ENCODE assay signal across 8 cellular contexts in the genomic region with DNA sequence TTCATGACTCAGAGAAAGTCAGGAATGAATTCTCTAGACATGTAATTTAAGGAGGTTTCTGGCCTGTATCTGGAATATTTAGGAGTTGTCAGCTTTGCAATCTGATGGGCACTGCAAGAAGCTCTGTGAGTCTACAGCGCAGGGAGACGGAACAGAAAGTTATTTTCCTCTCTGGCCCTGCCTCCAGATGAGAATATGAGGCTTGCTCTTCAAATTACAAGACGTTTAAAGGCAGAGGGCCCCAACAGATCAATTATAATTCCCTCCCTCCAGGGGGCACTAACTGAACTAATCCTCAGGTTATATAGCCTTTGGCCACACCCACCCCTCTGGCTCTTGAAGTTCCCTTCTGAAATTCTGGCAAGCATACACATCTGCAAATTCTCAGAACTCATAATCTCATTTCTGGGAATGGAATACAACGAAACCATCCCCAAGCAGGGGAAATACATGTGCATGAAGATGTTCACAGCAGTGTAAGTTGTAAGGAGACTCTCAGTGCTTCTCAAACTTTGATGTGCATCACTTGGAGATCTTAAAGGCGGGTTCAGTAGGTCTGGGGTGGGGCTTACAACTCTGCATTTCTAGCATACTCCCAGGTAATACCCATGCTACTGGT.
A peak's percentile ranks its signal among the peaks of the same experiment; 100 is the strongest.
DNase-seq lines count a peak whose midpoint lies in the region; ATAC-seq, FAIRE-seq and TF ChIP-seq lines count a peak whose summit lies in the region.

No MANE protein-coding gene starts in this region.

- BruUV-seq in GM12878 (replicated peaks; lab: Mats Ljungman, UMichigan): no TSS peak

- peak; percentile 97 for ATAC-seq in CD8-positive, alpha-beta T cell
- ATAC-seq in GM19328 (IDR thresholded peaks at IDR 0.05; ENCODE audit: unreplicated experiment) (peak; percentile 89), HG03460 (IDR thresholded peaks at IDR 0.05; ENCODE audit: unreplicated experiment) (peak; percentile 89), GM12878 (peak; percentile 93), lower lobe of right lung (peak; percentile 83 to 88), thoracic aorta (ENCODE audit: insufficient number of reproducible peaks, low FRiP score, low read depth) (no peak)

- peak; percentile 66 for TF ChIP-seq RAD21 in GM12878 (IDR thresholded peaks at IDR 0.05; ENCODE audit: insufficient read depth, low read depth, low read length)

- no peak overlapping the region for H3K4me3 Mint-ChIP-seq in CD8-positive, alpha-beta T cell

- no peak for TF ChIP-seq POLR2A in GM12878 (IDR thresholded peaks at IDR 0.05; ENCODE audit: low read depth, low read length)

- peaks cover 5% of the 10 kb centered on the region for H3K4me1 Mint-ChIP-seq in CD8-positive, alpha-beta T cell (ENCODE audit: low read depth)

- no peak overlapping the region for H3K4me2 ChIP-seq in GM12878 (ENCODE audit: control insufficient read depth, insufficient read depth)

- H3K9ac ChIP-seq in GM12878 (ENCODE audit: control insufficient read depth, insufficient read depth, low read length): no peak overlapping the region

- intact Hi-C loops in CD8-positive, alpha-beta T cell (cut with DNase I, micrococcal nuclease): loop anchor here (1.0 to 2.0 kb wide), 3 partner anchors 26 to 407 kb away; no protein-coding TSS in a partner anchor
- intact Hi-C loops in GM12878 (cut with micrococcal nuclease; ENCODE audit: unreplicated experiment) (loop anchor here (10.0 kb wide), 1 partner anchor 262 kb away; no protein-coding TSS in a partner anchor), lower lobe of right lung (cut with DNase I) (no loop called here)

- no peaks in the 10 kb centered on the region for H3K4me1 ChIP-seq in CD8-positive, alpha-beta T cell (ENCODE audit: insufficient read depth, low read length)
- peaks cover 17% of the 10 kb centered on the region for H3K4me1 ChIP-seq in GM12878 (ENCODE audit: control insufficient read depth, insufficient read depth, low read length)
- H3K4me1 ChIP-seq in lower lobe of right lung: peaks cover 11% of the 10 kb centered on the region
- peaks cover 3 to 14% of the 10 kb centered on the region in 2 donors for H3K4me1 ChIP-seq in thoracic aorta (ENCODE audit: control insufficient read depth in 1 of 2, low read depth in 2 of 2)

- peak in 6 of 7 experiments; percentile 21 to 60 (median 48) for DNase-seq in CD8-positive, alpha-beta T cell
- DNase-seq in SW480 (ENCODE audit: low spot score): peak; percentile 33
- no peak for DNase-seq in GM12878 (ENCODE audit: low read depth, low spot score)
- peak; percentile 65 for DNase-seq in lower lobe of right lung
- DNase-seq in thoracic aorta (ENCODE audit: low spot score): no peak
- DNase-seq in NCI-H1694 (lab: John Stamatoyannopoulos, UW): no peak

- peak overlapping the region; percentile 67 for H2AFZ ChIP-seq in GM12878 (ENCODE audit: control insufficient read depth, low read depth, low read length)

- SMC1A ChIA-PET in GM12878 (lab: Charles Lee; ENCODE audit: uncharacterized antibody, unreplicated experiment): interaction anchor here (0.9 to 25.4 kb wide), 11 partner anchors 8 to 404 kb away, joined by 3 to 614 read pairs (median 4); a partner anchor contains a TSS

- H3K27me3 ChIP-seq in CD8-positive, alpha-beta T cell (ENCODE audit: insufficient read depth, low read length): no peaks in the 10 kb centered on the region
- H3K27me3 ChIP-seq in GM12878 (replicated peaks in 1 of 2; ENCODE audit: control insufficient read depth in 2 of 2, insufficient read depth in 2 of 2, low read length in 1 of 2): no peaks in the 10 kb centered on the region
- no peaks in the 10 kb centered on the region for H3K27me3 ChIP-seq in lower lobe of right lung (ENCODE audit: low read depth)
- H3K27me3 ChIP-seq in thoracic aorta (replicated peaks; ENCODE audit: insufficient read depth): no peaks in the 10 kb centered on the region

- no peak overlapping the region for H3K27ac Mint-ChIP-seq in CD8-positive, alpha-beta T cell

- H3K27me3 Mint-ChIP-seq in CD8-positive, alpha-beta T cell (ENCODE audit: low read depth): no peaks in the 10 kb centered on the region

- no peaks in the 10 kb centered on the region for H3K79me2 ChIP-seq in GM12878 (ENCODE audit: control insufficient read depth, insufficient read depth, low read length)

- H3K9me3 Mint-ChIP-seq in CD8-positive, alpha-beta T cell: no peaks in the 10 kb centered on the region

- H3K36me3 ChIP-seq in CD8-positive, alpha-beta T cell (ENCODE audit: insufficient read depth, low read length): no peaks in the 10 kb centered on the region
- H3K36me3 ChIP-seq in GM12878 (ENCODE audit: control insufficient read depth in 2 of 2, insufficient read depth in 2 of 2, low read length in 1 of 2) (no peaks in the 10 kb centered on the region), lower lobe of right lung (no peaks in the 10 kb centered on the region), thoracic aorta (no peaks in the 10 kb centered on the region)

- CTCF ChIA-PET in CD8-positive, alpha-beta T cell (lab: Charles Lee): interaction anchor here (0.8 to 1.2 kb wide), 3 partner anchors 10 to 407 kb away, joined by 4 to 11 read pairs (median 4); no protein-coding TSS in a partner anchor
- CTCF ChIA-PET in GM12878 (lab: Yijun Ruan, JAX): interaction anchor here (0.7 to 7.0 kb wide), 9 partner anchors 9 to 455 kb away, joined by 3 to 61 read pairs (median 5); a partner anchor contains a TSS

- POLR2A ChIA-PET in CD8-positive, alpha-beta T cell (lab: Charles Lee): no interaction called here
- POLR2A ChIA-PET in GM12878 (lab: Charles Lee): no interaction called here

- WGBS in GM12878 (ENCODE audit: insufficient coverage, insufficient replicate concordance, low lambda C conversion rate, missing lambda C conversion rate): 50% methylated on average over 5 of the region's 5 CpGs

- H3K4me3 ChIP-seq in CD8-positive, alpha-beta T cell (ENCODE audit: low read depth, low read length): no peak overlapping the region
- H3K4me3 ChIP-seq in GM12878: no peak overlapping the region
- no peak overlapping the region for H3K4me3 ChIP-seq in lower lobe of right lung
- no peak overlapping the region for H3K4me3 ChIP-seq in thoracic aorta

- no peaks in the 10 kb centered on the region for H3K9me3 ChIP-seq in CD8-positive, alpha-beta T cell (ENCODE audit: low read length)
- H3K9me3 ChIP-seq in GM12878 (replicated peaks; ENCODE audit: control insufficient read depth, insufficient read depth, low read length): no peaks in the 10 kb centered on the region
- H3K9me3 ChIP-seq in lower lobe of right lung: no peaks in the 10 kb centered on the region
- H3K9me3 ChIP-seq in thoracic aorta: no peaks in the 10 kb centered on the region

- H3K27ac ChIP-seq in CD8-positive, alpha-beta T cell (ENCODE audit: low read depth, low read length): no peak overlapping the region
- H3K27ac ChIP-seq in GM12878 (ENCODE audit: control insufficient read depth, insufficient read depth): no peak overlapping the region
- H3K27ac ChIP-seq in lower lobe of right lung: no peak overlapping the region
- peak overlapping the region; percentile 42 to 55 for H3K27ac ChIP-seq in thoracic aorta

- RAD21 ChIA-PET in GM12878 (lab: Charles Lee; ENCODE audit: unreplicated experiment): interaction anchor here (0.8 to 10.5 kb wide), 2 partner anchors 28 to 405 kb away, joined by 3 to 90 read pairs; a partner anchor contains a TSS

- TF ChIP-seq EP300 in GM12878 (IDR thresholded peaks at IDR 0.05; ENCODE audit: borderline replicate concordance in 1 of 2, control insufficient read depth in 1 of 2, low read depth in 2 of 2, low read length in 2 of 2): no peak

- peak; percentile 78 for FAIRE-seq in GM12878 (lab: Jason Lieb, UNC)

- no peaks in the 10 kb centered on the region for H4K20me1 ChIP-seq in GM12878 (ENCODE audit: control insufficient read depth, insufficient read depth)

- peak; percentile 55 for TF ChIP-seq CTCF in CD8-positive, alpha-beta T cell (IDR thresholded peaks at IDR 0.05)
- peak; percentile 35 to 54 (median 43) for TF ChIP-seq CTCF in GM12878 (IDR thresholded peaks at IDR 0.05 in 2 of 3, conservative IDR thresholded peaks at IDR 0.05 in 1 of 3; ENCODE audit: control insufficient read depth in 2 of 3, extremely low read depth in 1 of 3, insufficient read depth in 1 of 3, low read depth in 3 of 3, low read length in 3 of 3)
- TF ChIP-seq CTCF in lower lobe of right lung (IDR thresholded peaks at IDR 0.05): peak; percentile 29
- no peak for TF ChIP-seq CTCF in thoracic aorta (IDR thresholded peaks at IDR 0.05)

- no peaks in the 10 kb centered on the region for H3K36me3 Mint-ChIP-seq in CD8-positive, alpha-beta T cell

- in situ Hi-C loops in GM12878 (cut with MboI): no loop called here

TF ChIP-seq in GM12878, 131 proteins besides CTCF, POLR2A, EP300 and RAD21 (continues in another document):
- TF ChIP-seq SRF (IDR thresholded peaks at IDR 0.05; ENCODE audit: low read depth in 2 of 2, low read length in 2 of 2) (no peak), TCF7 (IDR thresholded peaks at IDR 0.05; ENCODE audit: borderline replicate concordance) (0 out of 2 replicates have a peak, but pooled peaks have one; percentile 34), RAD51 (IDR thresholded peaks at IDR 0.05) (no peak), KDM1A (IDR thresholded peaks at IDR 0.05; ENCODE audit: borderline replicate concordance) (no peak), FOXM1 (IDR thresholded peaks at IDR 0.05; ENCODE audit: low read depth, low read length) (peak; percentile 39; the same call in 1 of the 2 replicates), EED (IDR thresholded peaks at IDR 0.05; ENCODE audit: low read depth) (no peak; the same call in 1 of the 2 replicates)
- TF ChIP-seq, protein P1, sequence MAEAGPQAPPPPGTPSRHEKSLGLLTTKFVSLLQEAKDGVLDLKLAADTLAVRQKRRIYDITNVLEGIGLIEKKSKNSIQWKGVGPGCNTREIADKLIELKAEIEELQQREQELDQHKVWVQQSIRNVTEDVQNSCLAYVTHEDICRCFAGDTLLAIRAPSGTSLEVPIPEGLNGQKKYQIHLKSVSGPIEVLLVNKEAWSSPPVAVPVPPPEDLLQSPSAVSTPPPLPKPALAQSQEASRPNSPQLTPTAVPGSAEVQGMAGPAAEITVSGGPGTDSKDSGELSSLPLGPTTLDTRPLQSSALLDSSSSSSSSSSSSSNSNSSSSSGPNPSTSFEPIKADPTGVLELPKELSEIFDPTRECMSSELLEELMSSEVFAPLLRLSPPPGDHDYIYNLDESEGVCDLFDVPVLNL (IDR thresholded peaks at IDR 0.05; ENCODE audit: low read depth, low read length): no peak
- TF ChIP-seq, protein P2, sequence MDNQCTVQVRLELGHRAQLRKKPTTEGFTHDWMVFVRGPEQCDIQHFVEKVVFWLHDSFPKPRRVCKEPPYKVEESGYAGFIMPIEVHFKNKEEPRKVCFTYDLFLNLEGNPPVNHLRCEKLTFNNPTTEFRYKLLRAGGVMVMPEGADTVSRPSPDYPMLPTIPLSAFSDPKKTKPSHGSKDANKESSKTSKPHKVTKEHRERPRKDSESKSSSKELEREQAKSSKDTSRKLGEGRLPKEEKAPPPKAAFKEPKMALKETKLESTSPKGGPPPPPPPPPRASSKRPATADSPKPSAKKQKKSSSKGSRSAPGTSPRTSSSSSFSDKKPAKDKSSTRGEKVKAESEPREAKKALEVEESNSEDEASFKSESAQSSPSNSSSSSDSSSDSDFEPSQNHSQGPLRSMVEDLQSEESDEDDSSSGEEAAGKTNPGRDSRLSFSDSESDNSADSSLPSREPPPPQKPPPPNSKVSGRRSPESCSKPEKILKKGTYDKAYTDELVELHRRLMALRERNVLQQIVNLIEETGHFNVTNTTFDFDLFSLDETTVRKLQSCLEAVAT (IDR thresholded peaks at IDR 0.05): no peak

Comparison
In these comparisons a context has a peak if more than half of its experiments do, and no peak if none do; other contexts are left out.
1. DNase-seq: peak in CD8-positive, alpha-beta T cell (6 of 7), SW480 (single experiment) and lower lobe of right lung (single experiment); none in GM12878 (single experiment), thoracic aorta (single experiment) and NCI-H1694 (single experiment).
2. H3K27ac ChIP-seq: peak in thoracic aorta (2 of 2); none in CD8-positive, alpha-beta T cell (single experiment), GM12878 (single experiment) and lower lobe of right lung (single experiment).